Comparison of ENCODE assay signal across 1 cellular context in the genomic region with DNA sequence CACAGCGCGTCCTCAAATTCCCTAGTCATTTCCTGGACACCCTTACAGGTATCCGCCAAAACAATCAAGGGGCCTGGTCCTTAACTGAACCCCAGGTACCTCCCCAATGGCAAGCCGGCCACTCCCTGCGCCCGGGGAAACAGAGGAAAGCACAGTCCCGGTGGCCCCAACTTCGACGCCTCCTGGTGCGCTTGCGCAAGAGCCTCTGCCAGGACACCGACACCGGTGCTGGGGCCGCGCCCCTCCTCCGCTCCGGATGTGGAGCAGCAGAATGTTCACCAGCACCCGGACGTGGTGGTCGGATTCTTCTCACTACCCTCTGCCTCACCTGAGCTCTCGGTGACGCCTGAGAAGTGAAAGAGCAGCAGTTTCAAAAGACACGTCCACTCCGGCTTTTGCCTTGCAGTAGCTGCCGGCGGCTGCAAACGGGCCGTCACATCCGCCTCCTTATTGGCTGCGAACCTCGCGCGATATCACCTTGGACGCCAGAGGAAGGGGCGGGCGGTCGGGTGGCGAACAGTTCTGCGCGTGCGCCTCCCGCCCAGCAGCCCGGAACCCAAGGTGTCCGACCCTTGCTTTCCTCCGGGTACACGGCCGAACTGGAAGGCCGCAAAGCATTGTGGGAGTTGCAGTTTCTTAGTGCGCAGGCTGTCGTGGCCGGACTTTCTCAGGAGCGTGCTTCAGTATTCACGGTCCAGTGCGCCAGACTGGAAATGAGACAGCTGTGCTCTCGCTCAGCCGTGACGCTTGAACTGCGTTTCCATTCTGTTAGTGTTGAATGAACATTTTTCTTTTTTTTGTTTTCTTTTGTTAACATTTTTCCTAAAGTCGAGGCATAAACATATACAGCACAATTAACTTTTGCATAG.
TF ChIP-seq lines count a peak whose summit lies in the region.

A gene with protein sequence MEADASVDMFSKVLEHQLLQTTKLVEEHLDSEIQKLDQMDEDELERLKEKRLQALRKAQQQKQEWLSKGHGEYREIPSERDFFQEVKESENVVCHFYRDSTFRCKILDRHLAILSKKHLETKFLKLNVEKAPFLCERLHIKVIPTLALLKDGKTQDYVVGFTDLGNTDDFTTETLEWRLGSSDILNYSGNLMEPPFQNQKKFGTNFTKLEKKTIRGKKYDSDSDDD (minus strand): TSS at position 423 of the 869 bp plus-strand sequence. CDS start 3,123 bp downstream, outside the sequence.

TF ChIP-seq in GM12878, 131 proteins besides CTCF, POLR2A, EP300 and RAD21 (continued from another document and continues in another):
- TF ChIP-seq, protein P1, sequence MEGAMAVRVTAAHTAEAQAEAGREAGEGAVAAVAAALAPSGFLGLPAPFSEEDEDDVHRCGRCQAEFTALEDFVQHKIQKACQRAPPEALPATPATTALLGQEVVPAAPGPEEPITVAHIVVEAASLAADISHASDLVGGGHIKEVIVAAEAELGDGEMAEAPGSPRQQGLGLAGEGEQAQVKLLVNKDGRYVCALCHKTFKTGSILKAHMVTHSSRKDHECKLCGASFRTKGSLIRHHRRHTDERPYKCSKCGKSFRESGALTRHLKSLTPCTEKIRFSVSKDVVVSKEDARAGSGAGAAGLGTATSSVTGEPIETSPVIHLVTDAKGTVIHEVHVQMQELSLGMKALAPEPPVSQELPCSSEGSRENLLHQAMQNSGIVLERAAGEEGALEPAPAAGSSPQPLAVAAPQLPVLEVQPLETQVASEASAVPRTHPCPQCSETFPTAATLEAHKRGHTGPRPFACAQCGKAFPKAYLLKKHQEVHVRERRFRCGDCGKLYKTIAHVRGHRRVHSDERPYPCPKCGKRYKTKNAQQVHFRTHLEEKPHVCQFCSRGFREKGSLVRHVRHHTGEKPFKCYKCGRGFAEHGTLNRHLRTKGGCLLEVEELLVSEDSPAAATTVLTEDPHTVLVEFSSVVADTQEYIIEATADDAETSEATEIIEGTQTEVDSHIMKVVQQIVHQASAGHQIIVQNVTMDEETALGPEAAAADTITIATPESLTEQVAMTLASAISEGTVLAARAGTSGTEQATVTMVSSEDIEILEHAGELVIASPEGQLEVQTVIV (IDR thresholded peaks at IDR 0.05; ENCODE audit: borderline replicate concordance, partially characterized antibody) = peak; percentile 52
- TF ChIP-seq RBBP5 (conservative IDR thresholded peaks at IDR 0.05) (no peak), NFYA (IDR thresholded peaks at IDR 0.05; ENCODE audit: borderline replicate concordance, low read depth, low read length) (no peak), CREB1 (IDR thresholded peaks at IDR 0.05; ENCODE audit: low read depth) (peak; percentile 71), CHD2 (IDR thresholded peaks at IDR 0.05; ENCODE audit: borderline replicate concordance, low read depth, low read length) (peak; percentile 98), YY1 (IDR thresholded peaks at IDR 0.05; ENCODE audit: low read depth, low read length) (peak; percentile 91), ZBED1 (IDR thresholded peaks at IDR 0.05; ENCODE audit: borderline replicate concordance) (no peak), LARP7 (IDR thresholded peaks at IDR 0.05) (peak; percentile 70; the same call in 1 of the 2 replicates), BRCA1 (IDR thresholded peaks at IDR 0.05; ENCODE audit: low read depth, low read length) (peak; percentile 60), TARDBP (IDR thresholded peaks at IDR 0.05; ENCODE audit: borderline replicate concordance) (peak; percentile 96), SMAD5 (IDR thresholded peaks at IDR 0.05; ENCODE audit: low read depth) (peak; percentile 89), SUPT20H (IDR thresholded peaks at IDR 0.05; ENCODE audit: borderline replicate concordance, control insufficient read depth, low read depth, low read length) (no peak), RAD51 (IDR thresholded peaks at IDR 0.05) (no peak), NR2C2 (IDR thresholded peaks at IDR 0.05; ENCODE audit: borderline replicate concordance, control insufficient read depth, insufficient read length, low read depth) (no peak), IRF5 (IDR thresholded peaks at IDR 0.05; ENCODE audit: borderline replicate concordance) (no peak), SPI1 (IDR thresholded peaks at IDR 0.05; ENCODE audit: borderline replicate concordance, insufficient read depth, low read depth, low read length) (no peak), ZZZ3 (IDR thresholded peaks at IDR 0.05; ENCODE audit: control insufficient read depth, insufficient read length, low read depth) (no peak), SMARCA5 (IDR thresholded peaks at IDR 0.05) (no peak), MYC (IDR thresholded peaks at IDR 0.05; ENCODE audit: insufficient read depth, insufficient read length, insufficient replicate concordance, low read length, severe bottlenecking) (peak; percentile 51), KDM1A (IDR thresholded peaks at IDR 0.05; ENCODE audit: borderline replicate concordance) (no peak), BACH1 (IDR thresholded peaks at IDR 0.05; ENCODE audit: borderline replicate concordance) (0 out of 2 replicates have a peak, but pooled peaks have one; percentile 19), TCF7 (IDR thresholded peaks at IDR 0.05; ENCODE audit: borderline replicate concordance) (no peak), STAT1 (conservative IDR thresholded peaks at IDR 0.05) (no peak), SKIL (IDR thresholded peaks at IDR 0.05; ENCODE audit: low read depth, poor library complexity, severe bottlenecking) (peak; percentile 84), BHLHE40 (IDR thresholded peaks at IDR 0.05; ENCODE audit: borderline replicate concordance in 1 of 2, low read depth in 2 of 2, low read length in 1 of 2) (peak; percentile 85 to 88), CBX3 (IDR thresholded peaks at IDR 0.05; ENCODE audit: borderline replicate concordance, low read depth) (no peak), RB1 (IDR thresholded peaks at IDR 0.05; ENCODE audit: borderline replicate concordance) (peak; percentile 48; the same call in 1 of the 2 replicates), PBX3 (IDR thresholded peaks at IDR 0.05; ENCODE audit: insufficient replicate concordance, low read depth, low read length) (peak; percentile 65), KLF5 (IDR thresholded peaks at IDR 0.05; ENCODE audit: partially characterized antibody) (no peak), FOXK2 (IDR thresholded peaks at IDR 0.05) (peak; percentile 51), E2F4 (IDR thresholded peaks at IDR 0.05; ENCODE audit: low read depth, low read length) (no peak; the same call in 1 of the 2 replicates), BCL11A (IDR thresholded peaks at IDR 0.05; ENCODE audit: low read depth, low read length) (peak; percentile 64; the same call in 1 of the 2 replicates), KAT2A (conservative IDR thresholded peaks at IDR 0.05; ENCODE audit: control insufficient read depth, low read depth, low read length) (no peak), ZNF687 (IDR thresholded peaks at IDR 0.05) (no peak; the same call in 1 of the 2 replicates)
- TF ChIP-seq, protein P2, sequence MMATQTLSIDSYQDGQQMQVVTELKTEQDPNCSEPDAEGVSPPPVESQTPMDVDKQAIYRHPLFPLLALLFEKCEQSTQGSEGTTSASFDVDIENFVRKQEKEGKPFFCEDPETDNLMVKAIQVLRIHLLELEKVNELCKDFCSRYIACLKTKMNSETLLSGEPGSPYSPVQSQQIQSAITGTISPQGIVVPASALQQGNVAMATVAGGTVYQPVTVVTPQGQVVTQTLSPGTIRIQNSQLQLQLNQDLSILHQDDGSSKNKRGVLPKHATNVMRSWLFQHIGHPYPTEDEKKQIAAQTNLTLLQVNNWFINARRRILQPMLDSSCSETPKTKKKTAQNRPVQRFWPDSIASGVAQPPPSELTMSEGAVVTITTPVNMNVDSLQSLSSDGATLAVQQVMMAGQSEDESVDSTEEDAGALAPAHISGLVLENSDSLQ (IDR thresholded peaks at IDR 0.05) = no peak; the same call in 1 of the 2 replicates
- TF ChIP-seq, protein P3, sequence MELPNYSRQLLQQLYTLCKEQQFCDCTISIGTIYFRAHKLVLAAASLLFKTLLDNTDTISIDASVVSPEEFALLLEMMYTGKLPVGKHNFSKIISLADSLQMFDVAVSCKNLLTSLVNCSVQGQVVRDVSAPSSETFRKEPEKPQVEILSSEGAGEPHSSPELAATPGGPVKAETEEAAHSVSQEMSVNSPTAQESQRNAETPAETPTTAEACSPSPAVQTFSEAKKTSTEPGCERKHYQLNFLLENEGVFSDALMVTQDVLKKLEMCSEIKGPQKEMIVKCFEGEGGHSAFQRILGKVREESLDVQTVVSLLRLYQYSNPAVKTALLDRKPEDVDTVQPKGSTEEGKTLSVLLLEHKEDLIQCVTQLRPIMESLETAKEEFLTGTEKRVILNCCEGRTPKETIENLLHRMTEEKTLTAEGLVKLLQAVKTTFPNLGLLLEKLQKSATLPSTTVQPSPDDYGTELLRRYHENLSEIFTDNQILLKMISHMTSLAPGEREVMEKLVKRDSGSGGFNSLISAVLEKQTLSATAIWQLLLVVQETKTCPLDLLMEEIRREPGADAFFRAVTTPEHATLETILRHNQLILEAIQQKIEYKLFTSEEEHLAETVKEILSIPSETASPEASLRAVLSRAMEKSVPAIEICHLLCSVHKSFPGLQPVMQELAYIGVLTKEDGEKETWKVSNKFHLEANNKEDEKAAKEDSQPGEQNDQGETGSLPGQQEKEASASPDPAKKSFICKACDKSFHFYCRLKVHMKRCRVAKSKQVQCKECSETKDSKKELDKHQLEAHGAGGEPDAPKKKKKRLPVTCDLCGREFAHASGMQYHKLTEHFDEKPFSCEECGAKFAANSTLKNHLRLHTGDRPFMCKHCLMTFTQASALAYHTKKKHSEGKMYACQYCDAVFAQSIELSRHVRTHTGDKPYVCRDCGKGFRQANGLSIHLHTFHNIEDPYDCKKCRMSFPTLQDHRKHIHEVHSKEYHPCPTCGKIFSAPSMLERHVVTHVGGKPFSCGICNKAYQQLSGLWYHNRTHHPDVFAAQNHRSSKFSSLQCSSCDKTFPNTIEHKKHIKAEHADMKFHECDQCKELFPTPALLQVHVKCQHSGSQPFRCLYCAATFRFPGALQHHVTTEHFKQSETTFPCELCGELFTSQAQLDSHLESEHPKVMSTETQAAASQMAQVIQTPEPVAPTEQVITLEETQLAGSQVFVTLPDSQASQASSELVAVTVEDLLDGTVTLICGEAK (IDR thresholded peaks at IDR 0.05; ENCODE audit: borderline replicate concordance) = peak; percentile 97
